In the genomic region with DNA sequence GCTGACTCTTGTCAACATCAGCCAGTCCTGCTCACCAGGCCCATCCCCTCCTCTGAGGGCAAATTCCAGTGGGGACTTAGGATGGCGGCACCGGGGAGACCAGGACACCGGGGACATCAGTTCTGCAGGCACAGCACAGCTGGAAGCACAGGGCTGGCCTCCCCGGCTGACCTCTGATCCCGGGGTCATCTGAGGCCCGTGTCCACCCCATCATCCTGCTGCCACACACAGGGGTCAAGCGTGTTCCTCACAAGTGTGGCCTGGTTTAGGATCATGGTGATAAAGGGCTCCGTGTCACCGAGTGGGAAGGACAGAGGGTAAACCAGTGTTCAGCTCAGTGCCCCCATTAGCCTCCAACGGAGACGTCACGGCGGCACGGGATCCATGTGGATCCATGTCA, we compare ENCODE assay signal across 15 cellular contexts. TPM values are rescaled to one million over a fixed set of nuclear protein-coding genes. Genes with fewer than 3 reads are reported as not detected.
A peak's percentile ranks its signal among the peaks of the same experiment; 100 is the strongest.
DNase-seq lines count a peak whose midpoint lies in the region; ATAC-seq and TF ChIP-seq lines count a peak whose summit lies in the region.
"Had no signal": no experiment of that assay in that cellular context is flagged by ENCODE, and none has a peak within 500 bp of the region (broad histone marks: within the 10 kb centered on the region; RNA-seq: fewer than 3 reads in every experiment).

No MANE protein-coding gene starts in this region.

- H3K9me3 Mint-ChIP-seq in chondrocyte (ENCODE audit: low read depth): no peaks in the 10 kb centered on the region
- H3K9me3 Mint-ChIP-seq: CD4-positive, alpha-beta T cell had no signal

- H3K27ac Mint-ChIP-seq in chondrocyte (ENCODE audit: unreplicated experiment): no peak overlapping the region
- H3K27ac Mint-ChIP-seq: B cell; CD4-positive, alpha-beta T cell had no signal

- no peaks in the 10 kb centered on the region for H3K36me3 ChIP-seq in left ventricle myocardium inferior
- H3K36me3 ChIP-seq in lower lobe of right lung: no peaks in the 10 kb centered on the region
- no peaks in the 10 kb centered on the region for H3K36me3 ChIP-seq in upper lobe of right lung

- ATAC-seq in left ventricle myocardium superior (no peak), lower lobe of right lung (no peak), upper lobe of right lung (peak; percentile 19)

- DNase-seq in left ventricle myocardium superior (peak; percentile 19), left ventricle myocardium inferior (no peak), chondrocyte (ENCODE audit: low spot score) (peak; percentile 88), lower lobe of right lung (peak; percentile 41), upper lobe of right lung (no peak), SKM-1 treated with dmso at 0.1 percent for 144 hours (lab: John Stamatoyannopoulos, UW; ENCODE audit: unreplicated experiment) (no peak), T-helper 2 cell (no peak)
- DNase-seq: C1 segment of cervical spinal cord; Calu3; CD4-positive, alpha-beta T cell; DMS 273 treated with DMSO at 0.1 percent for 48 hours; GM23248; H7 had no signal

- TF ChIP-seq CTCF in left ventricle myocardium inferior (IDR thresholded peaks at IDR 0.05; ENCODE audit: borderline replicate concordance) (no peak), chondrocyte (IDR thresholded peaks at IDR 0.05) (no peak), lower lobe of right lung (IDR thresholded peaks at IDR 0.05) (no peak), upper lobe of right lung (IDR thresholded peaks at IDR 0.05) (no peak)

- no peaks in the 10 kb centered on the region for H3K9me3 ChIP-seq in left ventricle myocardium inferior (replicated peaks)
- H3K9me3 ChIP-seq in lower lobe of right lung: no peaks in the 10 kb centered on the region
- no peaks in the 10 kb centered on the region for H3K9me3 ChIP-seq in upper lobe of right lung

- H3K36me3 Mint-ChIP-seq in chondrocyte (ENCODE audit: low read depth): peaks cover 3% of the 10 kb centered on the region

- H3K27me3 Mint-ChIP-seq in chondrocyte (ENCODE audit: low read depth): peaks cover 25% of the 10 kb centered on the region
- H3K27me3 Mint-ChIP-seq: B cell had no signal

- peaks cover 4% of the 10 kb centered on the region for H3K4me1 Mint-ChIP-seq in chondrocyte (ENCODE audit: low read depth)

- no peak overlapping the region for H3K27ac ChIP-seq in left ventricle myocardium inferior (replicated peaks)
- no peak overlapping the region for H3K27ac ChIP-seq in lower lobe of right lung
- no peak overlapping the region for H3K27ac ChIP-seq in upper lobe of right lung
- H3K27ac ChIP-seq: GM23248, HL-60 had no signal

- intact Hi-C loops in left ventricle myocardium superior (cut with micrococcal nuclease) (no loop called here), left ventricle myocardium inferior (cut with micrococcal nuclease) (no loop called here), lower lobe of right lung (cut with DNase I) (no loop called here), upper lobe of right lung (cut with DNase I) (no loop called here)

- H3K4me3 ChIP-seq in left ventricle myocardium inferior (no peak overlapping the region), lower lobe of right lung (no peak overlapping the region), upper lobe of right lung (no peak overlapping the region)
- H3K4me3 ChIP-seq: GM23248 had no signal

- H3K4me1 ChIP-seq in left ventricle myocardium inferior (no peaks in the 10 kb centered on the region), lower lobe of right lung (peaks cover 20% of the 10 kb centered on the region), upper lobe of right lung (no peaks in the 10 kb centered on the region)

- H3K27me3 ChIP-seq in left ventricle myocardium inferior (ENCODE audit: low read depth) (peaks cover 33% of the 10 kb centered on the region), lower lobe of right lung (ENCODE audit: low read depth) (peaks cover 16% of the 10 kb centered on the region), upper lobe of right lung (peaks cover 5% of the 10 kb centered on the region)

- H3K4me3 Mint-ChIP-seq in chondrocyte (ENCODE audit: unreplicated experiment): no peak overlapping the region
- H3K4me3 Mint-ChIP-seq: B cell; CD4-positive, alpha-beta T cell had no signal

RNA-seq across cellular contexts. Expression of gene CTDP1, which starts 58.1 kb away (rescaled TPM):
- 10.2 TPM for total RNA-seq in left ventricle myocardium superior
- total RNA-seq in left ventricle myocardium inferior: 7.5 TPM
- total RNA-seq in chondrocyte: 20.0 to 21.0 TPM (median 20.9 TPM) in 3 replicates
- total RNA-seq in lower lobe of right lung: 25.2 TPM
- 23.0 TPM for total RNA-seq in upper lobe of right lung

Comparison
In these comparisons a context has a peak if more than half of its experiments do, and no peak if none do; other contexts are left out.
1. DNase-seq: peak in left ventricle myocardium superior (single experiment), chondrocyte (single experiment) and lower lobe of right lung (single experiment); none in left ventricle myocardium inferior (single experiment), upper lobe of right lung (single experiment), SKM-1 treated with dmso at 0.1 percent for 144 hours (single experiment) and T-helper 2 cell (0 of 5).